31 cellular contexts compared by ENCODE assay signal in genomic region chr9:3247211-3247610, GRCh38.
"Had no signal": no experiment of that assay in that cellular context is flagged by ENCODE, and none has a peak within 500 bp of the region (broad histone marks: within the 10 kb centered on the region; RNA-seq: fewer than 3 reads in every experiment).

No MANE protein-coding gene starts in this region.

- ATAC-seq: natural killer cell; psoas muscle; right cardiac atrium; sciatic nerve; stimulated activated memory B cell treated with anti-CD40 and anti-IgM and Interleukin-4, amounts not matched to agents 10 μg/mL and 1 μg/mL and 100 μg/mL, for 72 hours; stimulated activated naive CD8-positive, alpha-beta T cell treated with anti-CD3 and anti-CD28 coated beads, Interleukin-15, amount 100 ng/mL, for 72 hours; stimulated activated naive CD8-positive, alpha-beta T cell treated with anti-CD3 and anti-CD28 coated beads, Interleukin-15, Interleukin-2, amounts not matched to agents 100 U/mL and 50 U/mL, for 24 hours; upper lobe of right lung had no signal

- H3K4me3 ChIP-seq: neural progenitor cell, ovary, psoas muscle, skin epidermis, smooth muscle cell, spleen, suprapubic skin, testis, tibial artery, transverse colon, upper lobe of right lung, uterus had no signal

- H3K27me3 Mint-ChIP-seq: progenitor cell of endocrine pancreas; stimulated activated memory B cell treated with anti-CD40 and anti-IgM and Interleukin-4, amounts not matched to agents 10 μg/mL and 1 μg/mL and 100 μg/mL, for 72 hours; stimulated activated naive CD8-positive, alpha-beta T cell treated with anti-CD3 and anti-CD28 coated beads, Interleukin-15, amount 100 ng/mL, for 72 hours; type B pancreatic cell had no signal

- DNase-seq: natural killer cell; occipital lobe; ovary; posterior cingulate gyrus; psoas muscle; right cardiac atrium; spleen; stimulated activated CD4-positive, alpha-beta T cell treated with anti-CD3 and anti-CD28 coated beads, Interleukin-12 subunit alpha, Interleukin-12 subunit beta, amount 100 ng/mL, for 4 hours; stimulated activated CD4-positive, alpha-beta T cell treated with anti-CD3 and anti-CD28 coated beads, Interleukin-1b, Interleukin-23, amount 100 ng/mL, for 48 hours; stimulated activated CD4-positive, alpha-beta T cell treated with anti-CD3 and anti-CD28 coated beads, Interleukin-4, amount 100 ng/mL, for 1 hour; stimulated activated CD4-positive, alpha-beta T cell treated with anti-CD3 and anti-CD28 coated beads, Interleukin-4, amount 100 ng/mL, for 4 hours; stimulated activated CD8-positive, alpha-beta memory T cell treated with anti-CD3 and anti-CD28 coated beads, Interleukin-4, amount 100 ng/mL, for 48 hours; stimulated activated naive CD4-positive, alpha-beta T cell; stimulated activated naive CD8-positive, alpha-beta T cell treated with anti-CD3 and anti-CD28 coated beads, Interleukin-15, amount 100 ng/mL, for 72 hours; stimulated activated naive CD8-positive, alpha-beta T cell treated with anti-CD3 and anti-CD28 coated beads, Interleukin-15, Interleukin-2, amounts not matched to agents 100 U/mL and 50 U/mL, for 24 hours; substantia nigra; testis; tibial artery; transverse colon; upper lobe of right lung; uterus had no signal

- H2AFZ ChIP-seq: neural progenitor cell, parathyroid adenoma had no signal

- H3K79me2 ChIP-seq: parathyroid adenoma had no signal

- H3K27me3 ChIP-seq: neural progenitor cell, ovary, spleen, suprapubic skin, testis, tibial artery, transverse colon, upper lobe of right lung, uterus had no signal

- H3K4me2 ChIP-seq: neural progenitor cell, smooth muscle cell had no signal

- H3K27ac ChIP-seq: neural progenitor cell, ovary, parathyroid adenoma, psoas muscle, skin epidermis, spleen, suprapubic skin, testis, tibial artery, transverse colon, upper lobe of right lung, uterus had no signal

- H3K9me3 ChIP-seq: ovary, psoas muscle, spleen, suprapubic skin, testis, tibial artery, transverse colon, upper lobe of right lung, uterus had no signal

- H3K9me3 Mint-ChIP-seq: natural killer cell; nephron; neural progenitor cell; stimulated activated memory B cell treated with anti-CD40 and anti-IgM and Interleukin-4, amounts not matched to agents 10 μg/mL and 1 μg/mL and 100 μg/mL, for 72 hours; stimulated activated naive CD8-positive, alpha-beta T cell treated with anti-CD3 and anti-CD28 coated beads, Interleukin-15, amount 100 ng/mL, for 72 hours; type B pancreatic cell had no signal

- H3K4me1 Mint-ChIP-seq: natural killer cell, nephron had no signal

- H3K4me3 Mint-ChIP-seq: natural killer cell; nephron; neural progenitor cell; stimulated activated memory B cell treated with anti-CD40 and anti-IgM and Interleukin-4, amounts not matched to agents 10 μg/mL and 1 μg/mL and 100 μg/mL, for 72 hours; stimulated activated naive CD8-positive, alpha-beta T cell treated with anti-CD3 and anti-CD28 coated beads, Interleukin-15, amount 100 ng/mL, for 72 hours; type B pancreatic cell had no signal

- H3K36me3 ChIP-seq: neural progenitor cell, ovary, suprapubic skin, uterus had no signal

- H3K9ac ChIP-seq: neural progenitor cell, parathyroid adenoma had no signal

- H3K4me1 ChIP-seq: parathyroid adenoma, psoas muscle, suprapubic skin, testis, tibial artery, transverse colon, upper lobe of right lung, uterus had no signal

- H3K27ac Mint-ChIP-seq: natural killer cell; nephron; neural progenitor cell; progenitor cell of endocrine pancreas; stimulated activated memory B cell treated with anti-CD40 and anti-IgM and Interleukin-4, amounts not matched to agents 10 μg/mL and 1 μg/mL and 100 μg/mL, for 72 hours; stimulated activated naive CD8-positive, alpha-beta T cell treated with anti-CD3 and anti-CD28 coated beads, Interleukin-15, amount 100 ng/mL, for 72 hours; type B pancreatic cell had no signal
